In genomic region chr1:76864383-76864782, GRCh38 we compare ENCODE assay signal across 17 cellular contexts. TPM values are rescaled to one million over a fixed set of nuclear protein-coding genes. Genes with fewer than 3 reads are reported as not detected.
"Had no signal": no experiment of that assay in that cellular context is flagged by ENCODE, and none has a peak within 500 bp of the region (broad histone marks: within the 10 kb centered on the region; RNA-seq: fewer than 3 reads in every experiment).

No MANE protein-coding gene starts in this region.

- H3K4me3 ChIP-seq: lung, spleen, thoracic aorta, upper lobe of left lung had no signal

- H3K27ac ChIP-seq: spleen, upper lobe of left lung had no signal

- DNase-seq: activated CD4-positive, alpha-beta T cell treated with anti-CD3 and anti-CD28 coated beads for 36 hours; activated CD4-positive, alpha-beta T cell treated with anti-CD3 and anti-CD28 coated beads, Interleukin-2, amount 50 U/mL, for 48 hours; aorta; foreskin melanocyte; spleen; stimulated activated naive B cell treated with anti-CD40 and anti-IgM and Interleukin-4, amounts not matched to agents 10 μg/mL and 1 μg/mL and 100 μg/mL, for 72 hours; upper lobe of left lung had no signal

- ATAC-seq: activated CD4-positive, alpha-beta T cell treated with anti-CD3 and anti-CD28 coated beads for 36 hours; left lobe of liver; natural killer cell treated with Interleukin-12 subunit alpha and Interleukin-12 subunit beta and Interleukin-15 and Interleukin-18, amount 100 ng/mL, for 72 hours; sciatic nerve; stimulated activated naive B cell treated with anti-CD40 and anti-IgM and Interleukin-4, amounts not matched to agents 10 μg/mL and 1 μg/mL and 100 μg/mL, for 72 hours; WTC11 had no signal

- FAIRE-seq: bronchial epithelial cell, keratinocyte, TTC549 had no signal

- H3K9me3 ChIP-seq: spleen, thoracic aorta, upper lobe of left lung had no signal

- H3K36me3 ChIP-seq: spleen, thoracic aorta, upper lobe of left lung had no signal

RNA-seq across cellular contexts. Expression of gene ST6GALNAC5, which starts 2.9 kb away (rescaled TPM):
- total RNA-seq: activated CD4-positive, alpha-beta T cell treated with anti-CD3 and anti-CD28 coated beads for 36 hours; dermis microvascular lymphatic vessel endothelial cell; left lobe of liver; natural killer cell treated with Interleukin-12 subunit alpha and Interleukin-12 subunit beta and Interleukin-15 and Interleukin-18, amount 100 ng/mL, for 72 hours had no signal
